In the genomic region with DNA sequence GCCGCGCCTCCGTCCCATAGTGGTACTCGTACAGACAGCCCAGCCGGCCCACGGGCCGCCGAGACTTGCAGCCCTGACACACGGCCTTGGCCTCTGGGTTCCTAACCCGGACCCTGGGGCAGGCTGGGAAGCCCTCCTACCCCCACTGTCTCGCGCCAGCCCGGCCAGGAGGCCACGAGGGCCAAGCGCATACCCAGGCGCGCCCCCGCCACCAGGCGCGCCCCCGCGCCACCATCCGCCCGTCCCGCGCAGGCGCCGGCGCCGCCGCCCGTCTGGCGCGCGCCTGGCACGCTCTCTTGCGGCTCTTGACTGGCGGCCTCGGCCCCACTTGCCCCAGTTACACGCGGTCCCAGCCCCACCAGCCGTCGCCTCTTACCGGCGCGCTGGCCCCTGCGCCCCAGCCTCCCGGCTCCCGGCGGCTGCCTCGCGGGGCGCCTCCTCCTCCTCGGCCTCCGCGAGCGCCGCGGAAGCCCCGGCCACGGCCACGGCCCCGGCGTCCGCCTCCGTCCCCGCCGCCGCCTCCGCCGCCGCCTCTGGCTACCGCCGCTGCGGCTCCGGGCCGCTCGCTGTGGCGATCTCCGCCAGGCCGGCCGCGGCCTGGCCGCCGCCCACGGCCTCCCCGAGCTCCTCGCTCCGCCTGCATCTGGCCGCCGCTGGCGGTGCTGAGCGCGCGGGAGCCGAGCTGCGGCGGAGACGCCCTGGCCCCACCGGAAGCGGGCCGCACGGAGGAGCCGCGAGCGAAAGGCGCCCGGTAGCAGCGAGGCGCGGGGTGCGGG, we compare ENCODE assay signal across 8 cellular contexts. TPM values are rescaled to one million over a fixed set of nuclear protein-coding genes. Genes with fewer than 3 reads are reported as not detected.
DNase-seq lines count a peak whose midpoint lies in the region; ATAC-seq lines count a peak whose summit lies in the region.

No MANE protein-coding gene starts in this region.

- peak; percentile 37 for ATAC-seq in GM18499 (IDR thresholded peaks at IDR 0.05; ENCODE audit: insufficient read depth, unreplicated experiment)
- peak; percentile 82 for ATAC-seq in HG02759 (IDR thresholded peaks at IDR 0.05; ENCODE audit: unreplicated experiment)
- ATAC-seq in sciatic nerve = peak; percentile 97

- intact Hi-C loops in sciatic nerve (cut with DNase I) = loop anchor here (2.0 kb wide), 1 partner anchor 22 kb away; no protein-coding TSS in a partner anchor

- peak; percentile 65 to 93 (median 88) for DNase-seq in NCI-H1417 (lab: John Stamatoyannopoulos, UW)
- peak; percentile 57 for DNase-seq in T-helper 9 cell
- peak; percentile 94 for DNase-seq in astrocyte of the hippocampus (ENCODE audit: low read depth, low spot score)
- peak in 50 of 51 donors; percentile 20 to 88 (median 72) for DNase-seq in hypothalamus (lab: John Stamatoyannopoulos, UW)
- DNase-seq in sciatic nerve (ENCODE audit: low spot score) = peak; percentile 84
- no peak for DNase-seq in cortex of kidney (lab: John Stamatoyannopoulos, UW)

RNA-seq across cellular contexts. Expression of a gene that starts 0.4 kb away (rescaled TPM):
- 11.4 TPM for total RNA-seq in sciatic nerve

Comparison
In these comparisons a context has a peak if more than half of its experiments do, and no peak if none do; other contexts are left out.
1. ATAC-seq: peak in every context shown above with its lines; median percentile 97 in sciatic nerve; 82 in HG02759; 37 in GM18499.